Comparison of ENCODE assay signal across 13 cellular contexts in genomic region chr1:243525085-243525487, GRCh38.
DNase-seq lines count a peak whose midpoint lies in the region; ATAC-seq and TF ChIP-seq lines count a peak whose summit lies in the region.
"Had no signal": no experiment of that assay in that cellular context is flagged by ENCODE, and none has a peak within 500 bp of the region (broad histone marks: within the 10 kb centered on the region; RNA-seq: fewer than 3 reads in every experiment).

No MANE protein-coding gene starts in this region.

- H3K9me3 Mint-ChIP-seq in activated naive CD4-positive, alpha-beta T cell treated with anti-CD3 and anti-CD28 coated beads, Interleukin-2, amount 50 U/mL, for 72 hours, result peaks cover 4 to 9% of the 10 kb centered on the region in 2 donors
- no peaks in the 10 kb centered on the region for H3K9me3 Mint-ChIP-seq in activated naive CD4-positive, alpha-beta T cell treated with anti-CD3 and anti-CD28 coated beads, Interleukin-2, amount 10 ng/mL, durations not matched to agents 7 days and 5 days

- peak in 1 of 2 donors; percentile 28 for ATAC-seq in activated naive CD4-positive, alpha-beta T cell treated with anti-CD3 and anti-CD28 coated beads, Interleukin-2, amount 50 U/mL, for 72 hours

- H3K4me1 Mint-ChIP-seq in activated naive CD4-positive, alpha-beta T cell treated with anti-CD3 and anti-CD28 coated beads, Interleukin-2, amount 10 ng/mL, durations not matched to agents 7 days and 5 days, result peaks cover 6% of the 10 kb centered on the region

- no peak for TF ChIP-seq CTCF in astrocyte of the spinal cord (IDR thresholded peaks at IDR 0.05; ENCODE audit: low read depth, low read length)

- no peak overlapping the region for H3K4me3 Mint-ChIP-seq in activated naive CD4-positive, alpha-beta T cell treated with anti-CD3 and anti-CD28 coated beads, Interleukin-2, amount 10 ng/mL, durations not matched to agents 7 days and 5 days
- H3K4me3 Mint-ChIP-seq: memory B cell; T-helper 2 cell treated with Interferon-gamma antibody and Interleukin-4, amounts not matched to agents 5 μg/mL and 100 μg/mL, for 36 hours had no signal

- no peaks in the 10 kb centered on the region for H3K27me3 Mint-ChIP-seq in activated naive CD4-positive, alpha-beta T cell treated with anti-CD3 and anti-CD28 coated beads, Interleukin-2, amount 10 ng/mL, durations not matched to agents 7 days and 5 days
- H3K27me3 Mint-ChIP-seq: memory B cell had no signal

- H3K4me3 ChIP-seq in astrocyte of the spinal cord (ENCODE audit: low read depth, low read length), result no peak overlapping the region

- peaks cover 8 to 18% of the 10 kb centered on the region in 2 donors for H3K36me3 Mint-ChIP-seq in activated naive CD4-positive, alpha-beta T cell treated with anti-CD3 and anti-CD28 coated beads, Interleukin-2, amount 50 U/mL, for 72 hours
- no peaks in the 10 kb centered on the region for H3K36me3 Mint-ChIP-seq in activated naive CD4-positive, alpha-beta T cell treated with anti-CD3 and anti-CD28 coated beads, Interleukin-2, amount 10 ng/mL, durations not matched to agents 7 days and 5 days

- no peak for DNase-seq in activated naive CD4-positive, alpha-beta T cell treated with anti-CD3 and anti-CD28 coated beads, Interleukin-2, amount 50 U/mL, for 72 hours (ENCODE audit: low spot score in 2 of 2)
- DNase-seq in activated naive CD4-positive, alpha-beta T cell treated with anti-CD3 and anti-CD28 coated beads, Interleukin-2, amount 10 ng/mL, durations not matched to agents 7 days and 5 days, result no peak
- peak; percentile 94 for DNase-seq in astrocyte of the spinal cord (ENCODE audit: low read depth, low spot score)
- DNase-seq in iris pigment epithelial cell (ENCODE audit: low read depth), result peak; percentile 65
- DNase-seq in HT-29 (ENCODE audit: low spot score), result no peak
- no peak for DNase-seq in DMS79 (lab: John Stamatoyannopoulos, UW)
- DNase-seq in NCI-H1436 treated with DMSO at 0.1 percent for 48 hours (lab: John Stamatoyannopoulos, UW), result no peak
- no peak for DNase-seq in stimulated activated CD4-positive, alpha-beta T cell treated with anti-CD3 and anti-CD28 coated beads, Interleukin-4, amount 100 ng/mL, for 4 hours
- DNase-seq: activated T-cell treated with anti-CD3 and anti-CD28 coated beads, Interleukin-2, amount 50 U/mL, for 48 hours; NK-92 treated with Interleukin-12 subunit alpha and Interleukin-12 subunit beta, amount 100 ng/mL, for 24 hours; substantia nigra had no signal

- peak overlapping the region; percentile 69 for H3K27ac Mint-ChIP-seq in activated naive CD4-positive, alpha-beta T cell treated with anti-CD3 and anti-CD28 coated beads, Interleukin-2, amount 50 U/mL, for 72 hours
- no peak overlapping the region for H3K27ac Mint-ChIP-seq in activated naive CD4-positive, alpha-beta T cell treated with anti-CD3 and anti-CD28 coated beads, Interleukin-2, amount 10 ng/mL, durations not matched to agents 7 days and 5 days
- H3K27ac Mint-ChIP-seq: memory B cell; T-helper 2 cell treated with Interferon-gamma antibody and Interleukin-4, amounts not matched to agents 5 μg/mL and 100 μg/mL, for 36 hours had no signal

- CTCF ChIA-PET in activated naive CD4-positive, alpha-beta T cell treated with anti-CD3 and anti-CD28 coated beads, Interleukin-2, amount 10 ng/mL, durations not matched to agents 7 days and 5 days (lab: Charles Lee), result no interaction called here

- in situ Hi-C loops in astrocyte of the spinal cord (cut with HindIII; ENCODE audit: low sequenced_read_pairs), result no loop called here

Comparison
In these comparisons a context has a peak if more than half of its experiments do, and no peak if none do; other contexts are left out.
1. DNase-seq: peak in astrocyte of the spinal cord (single experiment) and iris pigment epithelial cell (single experiment); none in activated naive CD4-positive, alpha-beta T cell treated with anti-CD3 and anti-CD28 coated beads, Interleukin-2, amount 50 U/mL, for 72 hours (0 of 2), activated naive CD4-positive, alpha-beta T cell treated with anti-CD3 and anti-CD28 coated beads, Interleukin-2, amount 10 ng/mL, durations not matched to agents 7 days and 5 days (single experiment), HT-29 (single experiment), DMS79 (single experiment), NCI-H1436 treated with DMSO at 0.1 percent for 48 hours (single experiment) and stimulated activated CD4-positive, alpha-beta T cell treated with anti-CD3 and anti-CD28 coated beads, Interleukin-4, amount 100 ng/mL, for 4 hours (0 of 2).